In genomic region chr9:35426627-35427026, GRCh38 we compare ENCODE assay signal across 24 cellular contexts.
DNase-seq lines count a peak whose midpoint lies in the region; ATAC-seq, FAIRE-seq and TF ChIP-seq lines count a peak whose summit lies in the region.
"Had no signal": no experiment of that assay in that cellular context is flagged by ENCODE, and none has a peak within 500 bp of the region (broad histone marks: within the 10 kb centered on the region; RNA-seq: fewer than 3 reads in every experiment).

No MANE protein-coding gene starts in this region.

- no TSS peak for BruUV-seq in A673 (replicated peaks; lab: Mats Ljungman, UMichigan)

- intact Hi-C loops in A673 (cut with micrococcal nuclease; ENCODE audit: unreplicated experiment), result loop anchor here (2.0 to 5.0 kb wide), 2 partner anchors 14 to 51 kb away; no protein-coding TSS in a partner anchor

- no peak for TF ChIP-seq RAD21 in H1 (IDR thresholded peaks at IDR 0.05 in 1 of 2, conservative IDR thresholded peaks at IDR 0.05 in 1 of 2; ENCODE audit: low read depth in 2 of 2, low read length in 2 of 2)

- no peak for TF ChIP-seq EP300 in H1 (IDR thresholded peaks at IDR 0.05; ENCODE audit: borderline replicate concordance in 1 of 2, low read depth in 2 of 2, low read length in 2 of 2)

- H3K36me3 ChIP-seq in A673 (ENCODE audit: insufficient read depth, low read length, poor library complexity, severe bottlenecking) (no peaks in the 10 kb centered on the region), H1 (ENCODE audit: control insufficient read depth in 2 of 4, insufficient read depth in 4 of 4, low read length in 3 of 4) (no peaks in the 10 kb centered on the region), neural progenitor cell (no peaks in the 10 kb centered on the region)
- H3K36me3 ChIP-seq: BLaER1 treated with 17β-estradiol and CSF1 and Interleukin-3, amounts not matched to agents 10 nM and 100 nM; MG63 had no signal

- H3K4ac ChIP-seq in H1 (replicated peaks; ENCODE audit: insufficient read length, low read depth, low read length), result no peak overlapping the region

- no peak overlapping the region for H2BK20ac ChIP-seq in H1 (ENCODE audit: low read length)

- H3K9me3 Mint-ChIP-seq in neural progenitor cell (peaks cover 10% of the 10 kb centered on the region), type B pancreatic cell (no peaks in the 10 kb centered on the region)
- H3K9me3 Mint-ChIP-seq: GM23338 had no signal

- peak; percentile 6 for DNase-seq in A673 (ENCODE audit: low spot score)
- peak; percentile 15 for DNase-seq in HT-29 (ENCODE audit: low spot score)
- DNase-seq in H1 (ENCODE audit: low read depth in 1 of 2, low spot score in 2 of 2), result no peak
- DNase-seq in fibroblast of villous mesenchyme (ENCODE audit: low read depth), result peak; percentile 9
- DNase-seq in neural progenitor cell (ENCODE audit: low spot score), result no peak
- DNase-seq in type B pancreatic cell (ENCODE audit: extremely low spot score, unreplicated experiment), result no peak
- no peak for DNase-seq in NCI-H82 treated with DMSO at 0.1 percent for 48 hours (lab: John Stamatoyannopoulos, UW; ENCODE audit: unreplicated experiment)
- DNase-seq: ACHN; CD4-positive, alpha-beta memory T cell; DMS153; HCEC 1CT; MG63; NCI-H1436; NCI-H187 treated with DMSO at 0.1 percent for 48 hours; NCI-H2107; NCI-H446 treated with DMSO at 0.1 percent for 48 hours; NCI-H69 had no signal

- H3K23ac ChIP-seq in H1 (ENCODE audit: insufficient read length), result no peak overlapping the region

- H3K9me3 ChIP-seq in A673 (ENCODE audit: low read depth, low read length, poor library complexity, severe bottlenecking) (no peaks in the 10 kb centered on the region), H1 (ENCODE audit: insufficient read depth in 2 of 2, low read depth in 1 of 2, low read length in 1 of 2) (no peaks in the 10 kb centered on the region), neural progenitor cell (ENCODE audit: low read depth) (no peaks in the 10 kb centered on the region)

- H3K27me3 ChIP-seq in A673 (replicated peaks; ENCODE audit: insufficient read depth, low read depth, low read length, poor library complexity), result no peaks in the 10 kb centered on the region
- H3K27me3 ChIP-seq in H1 (replicated peaks in 1 of 4; ENCODE audit: control insufficient read depth in 3 of 4, extremely low read depth in 1 of 4, insufficient read depth in 3 of 4, low read length in 3 of 4), result no peaks in the 10 kb centered on the region
- H3K27me3 ChIP-seq in neural progenitor cell, result peaks cover 2% of the 10 kb centered on the region
- H3K27me3 ChIP-seq: BLaER1 treated with 17β-estradiol and CSF1 and Interleukin-3, amounts not matched to agents 10 nM and 100 nM had no signal

- ATAC-seq in GM18909 (IDR thresholded peaks at IDR 0.05; ENCODE audit: poor library complexity, unreplicated experiment), result no peak
- ATAC-seq: GM23338, Panc1 had no signal

- TF ChIP-seq POLR2A in H1 (IDR thresholded peaks at IDR 0.05; ENCODE audit: control extremely low read depth in 1 of 2, low read depth in 2 of 2, low read length in 2 of 2), result no peak

- H2AFZ ChIP-seq in H1 (ENCODE audit: low read length) (0 out of 2 replicates have a peak overlapping the region, but pooled peaks have one; percentile 23), neural progenitor cell (replicated peaks) (no peak overlapping the region)
- H2AFZ ChIP-seq: GM23338 had no signal

- no peak overlapping the region for H3K14ac ChIP-seq in H1 (ENCODE audit: insufficient read length)

- H3K56ac ChIP-seq in H1 (replicated peaks; ENCODE audit: insufficient read length, low read depth, low read length), result no peak overlapping the region

- no peak overlapping the region for H3K18ac ChIP-seq in H1 (ENCODE audit: extremely low read depth, low read length)

- H4K8ac ChIP-seq in H1 (ENCODE audit: extremely low read depth, insufficient read depth, low read length), result no peak overlapping the region

- H3K9ac ChIP-seq in H1 (replicated peaks in 1 of 4; ENCODE audit: extremely low read depth in 1 of 4, low read depth in 3 of 4, low read length in 3 of 4), result no peak overlapping the region
- no peak overlapping the region for H3K9ac ChIP-seq in neural progenitor cell
- H3K9ac ChIP-seq: BLaER1 treated with 17β-estradiol and CSF1 and Interleukin-3, amounts not matched to agents 10 nM and 100 nM had no signal

- POLR2A ChIA-PET in A673 (lab: Charles Lee; ENCODE audit: low non-redundant PET), result no interaction called here
- POLR2A ChIA-PET in H1 (lab: Charles Lee; ENCODE audit: partially characterized antibody), result no interaction called here

- H2BK5ac ChIP-seq in H1 (ENCODE audit: low read depth, low read length), result no peak overlapping the region

- no peak overlapping the region for H2BK15ac ChIP-seq in H1 (ENCODE audit: low read length)

- 83% methylated on average over 1 of the region's 1 CpG; no CpG with 5 or more reads in 1 of the 2 experiments for WGBS in H1 (ENCODE audit: extremely low coverage in 1 of 2, insufficient coverage in 1 of 2, insufficient read length in 1 of 2, insufficient replicate concordance in 2 of 2, low coverage in 1 of 2, low lambda C conversion rate in 2 of 2, missing lambda C conversion rate in 1 of 2), 2 experiments

- no peak overlapping the region for H4K91ac ChIP-seq in H1 (replicated peaks; ENCODE audit: insufficient read length, low read length)

- H2AK5ac ChIP-seq in H1 (ENCODE audit: low read depth, low read length), result no peak overlapping the region

- H3K4me1 ChIP-seq in A673 (ENCODE audit: insufficient read depth, low read length, poor library complexity, severe bottlenecking), result no peaks in the 10 kb centered on the region
- no peaks in the 10 kb centered on the region for H3K4me1 ChIP-seq in H1 (replicated peaks in 1 of 4; ENCODE audit: control insufficient read depth in 3 of 4, insufficient read depth in 4 of 4, low read length in 3 of 4)
- H3K4me1 ChIP-seq in neural progenitor cell, result peaks cover 5% of the 10 kb centered on the region

- no peaks in the 10 kb centered on the region for H4K20me1 ChIP-seq in H1 (replicated peaks in 1 of 2; ENCODE audit: control insufficient read depth in 1 of 2, insufficient read depth in 2 of 2, low read length in 2 of 2)
- no peaks in the 10 kb centered on the region for H4K20me1 ChIP-seq in neural progenitor cell (ENCODE audit: low read depth)
- H4K20me1 ChIP-seq: BLaER1 treated with 17β-estradiol and CSF1 and Interleukin-3, amounts not matched to agents 10 nM and 100 nM had no signal

- CTCF ChIA-PET in A673 (lab: Charles Lee) (no interaction called here), H1 (lab: Charles Lee; ENCODE audit: partially characterized antibody) (no interaction called here)

- H3K27me3 Mint-ChIP-seq in neural progenitor cell (ENCODE audit: insufficient read depth, low read depth) (peaks cover 2% of the 10 kb centered on the region), type B pancreatic cell (peaks cover 3% of the 10 kb centered on the region)

- no peaks in the 10 kb centered on the region for H3K4me1 Mint-ChIP-seq in neural progenitor cell
- no peaks in the 10 kb centered on the region for H3K4me1 Mint-ChIP-seq in type B pancreatic cell (ENCODE audit: unreplicated experiment)
- H3K4me1 Mint-ChIP-seq: CD4-positive, alpha-beta memory T cell; GM23338 had no signal

- H3K79me1 ChIP-seq in H1 (ENCODE audit: low read depth, low read length), result no peaks in the 10 kb centered on the region

- no peak overlapping the region for H3K27ac Mint-ChIP-seq in neural progenitor cell
- H3K27ac Mint-ChIP-seq in type B pancreatic cell, result no peak overlapping the region
- H3K27ac Mint-ChIP-seq: CD4-positive, alpha-beta memory T cell; GM23338 had no signal

- H3K4me3 Mint-ChIP-seq in neural progenitor cell (no peak overlapping the region), type B pancreatic cell (no peak overlapping the region)
- H3K4me3 Mint-ChIP-seq: CD4-positive, alpha-beta memory T cell; GM23338 had no signal

- FAIRE-seq in H1 (lab: Jason Lieb, UNC), result no peak
- FAIRE-seq: G401.6, GM12892, HTR-8/SVneo had no signal

- no peak overlapping the region for H2BK12ac ChIP-seq in H1 (ENCODE audit: low read depth, low read length)

- no peak overlapping the region for H4K5ac ChIP-seq in H1 (ENCODE audit: insufficient read length, low read depth, low read length)

- H3K23me2 ChIP-seq in H1 (ENCODE audit: low read depth, low read length), result no peaks in the 10 kb centered on the region

- no peak overlapping the region for H3K4me3 ChIP-seq in A673 (ENCODE audit: low read depth, low read length, poor library complexity, severe bottlenecking)
- no peak overlapping the region for H3K4me3 ChIP-seq in H1 (ENCODE audit: extremely low read depth in 1 of 4, insufficient read depth in 2 of 4, low read depth in 3 of 4, low read length in 4 of 4)
- no peak overlapping the region for H3K4me3 ChIP-seq in fibroblast of villous mesenchyme (ENCODE audit: low read depth, low read length)
- no peak overlapping the region for H3K4me3 ChIP-seq in neural progenitor cell
- H3K4me3 ChIP-seq: BLaER1 treated with 17β-estradiol and CSF1 and Interleukin-3, amounts not matched to agents 10 nM and 100 nM; GM23338; MG63 had no signal

- H3K27ac ChIP-seq in A673 (ENCODE audit: low read depth, low read length, poor library complexity, severe bottlenecking), result no peak overlapping the region
- no peak overlapping the region for H3K27ac ChIP-seq in H1 (ENCODE audit: low read depth, low read length)
- H3K27ac ChIP-seq in neural progenitor cell, result no peak overlapping the region
- H3K27ac ChIP-seq: BLaER1 treated with 17β-estradiol and CSF1 and Interleukin-3, amounts not matched to agents 10 nM and 100 nM had no signal

- H3K4me2 ChIP-seq in H1 (ENCODE audit: insufficient read depth in 1 of 2, low read depth in 2 of 2, low read length in 2 of 2) (no peak overlapping the region), neural progenitor cell (no peak overlapping the region)
- H3K4me2 ChIP-seq: BLaER1 treated with 17β-estradiol and CSF1 and Interleukin-3, amounts not matched to agents 10 nM and 100 nM; GM23338 had no signal

- no peak overlapping the region for H2BK120ac ChIP-seq in H1 (replicated peaks; ENCODE audit: low read depth, low read length)

- H3K36me3 Mint-ChIP-seq in neural progenitor cell (no peaks in the 10 kb centered on the region), type B pancreatic cell (no peaks in the 10 kb centered on the region)
- H3K36me3 Mint-ChIP-seq: CD4-positive, alpha-beta memory T cell had no signal

- H3F3A ChIP-seq in neural progenitor cell (ENCODE audit: low read depth), result no peaks in the 10 kb centered on the region

- H3K79me2 ChIP-seq in H1 (ENCODE audit: control insufficient read depth in 1 of 2, insufficient read depth in 2 of 2, low read length in 2 of 2) (no peaks in the 10 kb centered on the region), neural progenitor cell (ENCODE audit: low read depth) (no peaks in the 10 kb centered on the region)

- TF ChIP-seq CTCF in A673 (conservative IDR thresholded peaks at IDR 0.05; ENCODE audit: low read depth, low read length), result no peak
- TF ChIP-seq CTCF in H1 (IDR thresholded peaks at IDR 0.05; ENCODE audit: control extremely low read depth in 1 of 3, insufficient read depth in 1 of 3, low read depth in 1 of 3, low read length in 3 of 3), result no peak
- no peak for TF ChIP-seq CTCF in fibroblast of villous mesenchyme (IDR thresholded peaks at IDR 0.05; ENCODE audit: insufficient read depth, low read depth, low read length)
- no peak for TF ChIP-seq CTCF in neural progenitor cell (IDR thresholded peaks at IDR 0.05)
- no peak for TF ChIP-seq CTCF in type B pancreatic cell (conservative IDR thresholded peaks at IDR 0.05)

TF ChIP-seq in H1, 55 proteins besides CTCF, POLR2A, EP300 and RAD21:
- no peak for TF ChIP-seq KDM4A (IDR thresholded peaks at IDR 0.05; ENCODE audit: low read depth, low read length, severe bottlenecking)

Comparison
In these comparisons a context has a peak if more than half of its experiments do, and no peak if none do; other contexts are left out.
1. DNase-seq: peak in A673 (single experiment), HT-29 (single experiment) and fibroblast of villous mesenchyme (single experiment); none in H1 (0 of 2), neural progenitor cell (single experiment), type B pancreatic cell (single experiment) and NCI-H82 treated with DMSO at 0.1 percent for 48 hours (single experiment).